ENCODE assay signal across 8 cellular contexts in genomic region chr16:67150833-67151396, GRCh38. TPM values are rescaled to one million over a fixed set of nuclear protein-coding genes. Genes with fewer than 3 reads are reported as not detected.
DNase-seq lines count a peak whose midpoint lies in the region; ATAC-seq and TF ChIP-seq lines count a peak whose summit lies in the region.

Gene B3GNT9 (minus strand): TSS chr16:67150998. CDS start chr16:67150485, 513 bp downstream.

- peaks cover 3% of the 10 kb centered on the region for H3K4me1 Mint-ChIP-seq in progenitor cell of endocrine pancreas (ENCODE audit: low read depth)

- H3K4me3 ChIP-seq in GM23248 (peak within 1 kb of the TSS; percentile 82), right cardiac atrium (ENCODE audit: low read length) (peak within 1 kb of the TSS; percentile 56)

- no peaks in the 10 kb centered on the region for H3K9me3 Mint-ChIP-seq in progenitor cell of endocrine pancreas (ENCODE audit: low read depth)

- H2AFZ ChIP-seq in GM23248, result peak within 1 kb of the TSS; percentile 71

- TF ChIP-seq CTCF in progenitor cell of endocrine pancreas (IDR thresholded peaks at IDR 0.05; ENCODE audit: unreplicated experiment), result no peak

- H4K20me1 ChIP-seq in GM23248 (ENCODE audit: insufficient read depth), result no peaks in the 10 kb centered on the region

- peak within 1 kb of the TSS; percentile 98 for H3K9ac ChIP-seq in GM23248

- no peaks in the 10 kb centered on the region for H3K27me3 ChIP-seq in GM23248 (replicated peaks; ENCODE audit: insufficient read depth)
- no peaks in the 10 kb centered on the region for H3K27me3 ChIP-seq in right cardiac atrium (ENCODE audit: control insufficient read depth, insufficient read depth)

- H3K27me3 Mint-ChIP-seq in progenitor cell of endocrine pancreas, result peaks cover 43% of the 10 kb centered on the region

- H3K36me3 ChIP-seq in GM23248 (ENCODE audit: low read depth), result no peaks in the 10 kb centered on the region; the same call in 1 of the 2 replicates

- in situ Hi-C loops in GM23248 (cut with MboI), result loop anchor here (25.0 kb wide), 1 partner anchor 189 kb away; the partner anchor contains the start of gene CES3

- H3K4me2 ChIP-seq in GM23248 (ENCODE audit: unreplicated experiment), result peak within 1 kb of the TSS; percentile 70

- 0 out of 2 replicates have a peak, but pooled peaks cover 5% of the 10 kb centered on the region for H3K4me1 ChIP-seq in GM23248 (ENCODE audit: insufficient read depth)
- peaks cover 3% of the 10 kb centered on the region for H3K4me1 ChIP-seq in right cardiac atrium (ENCODE audit: control insufficient read depth, insufficient read depth, low read length)

- H3F3A ChIP-seq in GM23248 (ENCODE audit: insufficient read depth), result peaks cover 38% of the 10 kb centered on the region

- WGBS in GM23248 (ENCODE audit: low coverage in 1 of 2, low lambda C conversion rate in 2 of 2, missing lambda C conversion rate in 2 of 2), 2 experiments, result 1 to 4% methylated on average over 29 of the region's 34 CpGs
- 1% methylated on average over 34 of the region's 34 CpGs for WGBS in right cardiac atrium

- H3K79me2 ChIP-seq in GM23248 (ENCODE audit: insufficient read depth), result peaks cover 13% of the 10 kb centered on the region; the same call in 1 of the 2 replicates

- no peaks in the 10 kb centered on the region for H3K9me3 ChIP-seq in GM23248 (ENCODE audit: low read depth)
- no peaks in the 10 kb centered on the region for H3K9me3 ChIP-seq in right cardiac atrium (ENCODE audit: control insufficient read depth, low read length)

- peak within 1 kb of the TSS; percentile 94 for H3K27ac ChIP-seq in GM23248
- H3K27ac ChIP-seq in right cardiac atrium (ENCODE audit: low read length), result peak within 1 kb of the TSS; percentile 68

- intact Hi-C loops in right cardiac atrium (cut with DNase I), result loop anchor here in 1 of 4 donors (2.0 kb wide), 1 partner anchor 174 kb away; no protein-coding TSS in a partner anchor

- H3K27ac Mint-ChIP-seq in progenitor cell of endocrine pancreas, result peak within 1 kb of the TSS; percentile 80

- H3K4me3 Mint-ChIP-seq in progenitor cell of endocrine pancreas (ENCODE audit: low read depth), result peak within 1 kb of the TSS; percentile 71

- H3K9me2 ChIP-seq in GM23248 (ENCODE audit: insufficient read depth), result no peaks in the 10 kb centered on the region

- peaks cover 10% of the 10 kb centered on the region for H3K36me3 Mint-ChIP-seq in progenitor cell of endocrine pancreas (ENCODE audit: insufficient read depth)

- peak; percentile 38 to 60 (median 47) for DNase-seq in NCI-H1417 (lab: John Stamatoyannopoulos, UW)
- no peak for DNase-seq in NCI-H1417 treated with DMSO at 0.1 percent for 48 hours (lab: John Stamatoyannopoulos, UW)
- peak; percentile 97 for DNase-seq in GM23248
- peak; percentile 78 for DNase-seq in NCI-H226
- peak in 49 of 58 donors; percentile 33 to 84 (median 64) for DNase-seq in anterior cingulate cortex (lab: John Stamatoyannopoulos, UW)
- peak; percentile 88 to 95 (median 94) for DNase-seq in right cardiac atrium
- DNase-seq in progenitor cell of endocrine pancreas (ENCODE audit: low spot score, unreplicated experiment), result no peak
- DNase-seq in pons (ENCODE audit: low spot score), result no peak

- peak; percentile 85 to 86 for ATAC-seq in right cardiac atrium

RNA-seq across cellular contexts. Expression of gene B3GNT9, which starts in this region (rescaled TPM):
- 73.2 and 88.0 TPM in 2 replicates for total RNA-seq in GM23248 (2014; rRNA removed; shearing (Covaris generic))
- 24.3 and 24.8 TPM in 2 replicates for polyA plus RNA-seq in GM23248 (2016; fragmentation: Nextera tagmentation; extraction: Ambion mirVana)
- total RNA-seq in right cardiac atrium, result 10 to 100 TPM; 17.0 to 19.8 (median 18.7) TPM
- 11.7 TPM for polyA plus RNA-seq in right cardiac atrium
- total RNA-seq in progenitor cell of endocrine pancreas, result 5.1 TPM in 2 replicates

Comparison
In these comparisons a context has a peak if more than half of its experiments do, and no peak if none do; other contexts are left out.
1. DNase-seq: peak in NCI-H1417 (3 of 3), GM23248 (single experiment), NCI-H226 (single experiment), anterior cingulate cortex (49 of 58) and right cardiac atrium (3 of 3); none in NCI-H1417 treated with DMSO at 0.1 percent for 48 hours (single experiment), progenitor cell of endocrine pancreas (single experiment) and pons (single experiment).